In genomic region chr22:24065014-24065413, GRCh38 we compare ENCODE assay signal across 19 cellular contexts. TPM values are rescaled to one million over a fixed set of nuclear protein-coding genes. Genes with fewer than 3 reads are reported as not detected.
"Had no signal": no experiment of that assay in that cellular context is flagged by ENCODE, and none has a peak within 500 bp of the region (broad histone marks: within the 10 kb centered on the region; RNA-seq: fewer than 3 reads in every experiment).

No MANE protein-coding gene starts in this region.

RNA-seq across cellular contexts. Expression of gene GSTT4, which starts 59.8 kb away (rescaled TPM):
- total RNA-seq: activated naive CD4-positive, alpha-beta T cell treated with anti-CD3 and anti-CD28 coated beads for 36 hours; activated naive CD4-positive, alpha-beta T cell treated with anti-CD3 and anti-CD28 coated beads, Interleukin-2, amount 50 U/mL, for 72 hours; activated naive CD8-positive, alpha-beta T cell treated with anti-CD3 and anti-CD28 coated beads for 36 hours; activated naive CD8-positive, alpha-beta T cell treated with anti-CD3 and anti-CD28 coated beads, Interleukin-2, amount 10 ng/mL, durations not matched to agents 7 days and 5 days; activated T-cell treated with anti-CD3 and anti-CD28 coated beads, Interleukin-2, amount 50 U/mL, for 4 hours; activated T-cell treated with anti-CD3 and anti-CD28 coated beads, Interleukin-2, amount 50 U/mL, for 72 hours; activated T-helper 1 cell treated with anti-CD3 and anti-CD28 coated beads, Interleukin-12 subunit alpha, Interleukin-12 subunit beta, Interleukin-2, Interleukin-4 antibody, amounts not matched to agents 30 ng/mL and 10 ng/mL and 1 ng/mL, durations not matched to agents 14 hours and 24 hours and 36 hours; activated T-helper 17 cell treated with anti-CD3 and anti-CD28 coated beads, Interleukin-2, amount 50 U/mL, for 72 hours; activated T-helper 2 cell treated with anti-CD3 and anti-CD28 coated beads, Interferon-gamma antibody, Interleukin-2, Interleukin-4, amounts not matched to agents 10 μg/mL and 5 μg/mL and 100 μg/mL, durations not matched to agents 14 hours and 24 hours and 36 hours; adrenal gland; aorta; ascending aorta; astrocyte; body of pancreas; breast epithelium; bronchial epithelial cell; cardiac muscle cell; cerebellum had no signal
- polyA plus RNA-seq: adipose tissue, adrenal gland, aorta, cardiac muscle cell had no signal
